Comparison of ENCODE assay signal across 9 cellular contexts in genomic region chr4:147943159-147943638, GRCh38.
DNase-seq lines count a peak whose midpoint lies in the region; ATAC-seq and TF ChIP-seq lines count a peak whose summit lies in the region.
"Had no signal": no experiment of that assay in that cellular context is flagged by ENCODE, and none has a peak within 500 bp of the region (broad histone marks: within the 10 kb centered on the region; RNA-seq: fewer than 3 reads in every experiment).

No MANE protein-coding gene starts in this region.

- peak overlapping the region; percentile 54 to 60 for H3K4me3 Mint-ChIP-seq in effector memory CD8-positive, alpha-beta T cell
- H3K4me3 Mint-ChIP-seq in MCF 10A (ENCODE audit: unreplicated experiment): no peak overlapping the region
- H3K4me3 Mint-ChIP-seq: memory B cell had no signal

- peaks cover 11% of the 10 kb centered on the region for H3K36me3 Mint-ChIP-seq in effector memory CD8-positive, alpha-beta T cell (ENCODE audit: insufficient read depth)
- peaks cover 37% of the 10 kb centered on the region for H3K36me3 Mint-ChIP-seq in MCF 10A (ENCODE audit: insufficient read depth, unreplicated experiment)
- H3K36me3 Mint-ChIP-seq: memory B cell had no signal

- DNase-seq in GM13976 (ENCODE audit: low spot score): peak; percentile 54
- DNase-seq in GM20000 (ENCODE audit: low spot score): peak; percentile 65
- DNase-seq in effector memory CD8-positive, alpha-beta T cell: no peak
- DNase-seq in islet precursor cell: no peak
- DNase-seq in MCF 10A (ENCODE audit: unreplicated experiment): no peak
- DNase-seq in D341Med (ENCODE audit: low spot score): no peak
- DNase-seq in DMS79 treated with DMSO at 0.1 percent for 48 hours (lab: John Stamatoyannopoulos, UW): no peak

- H3K27me3 Mint-ChIP-seq in effector memory CD8-positive, alpha-beta T cell: no peaks in the 10 kb centered on the region
- no peaks in the 10 kb centered on the region for H3K27me3 Mint-ChIP-seq in MCF 10A (ENCODE audit: insufficient read depth, unreplicated experiment)

- no peak for TF ChIP-seq CTCF in GM13976 (IDR thresholded peaks at IDR 0.05; ENCODE audit: borderline replicate concordance, control extremely low read depth, extremely low read depth, insufficient read depth, missing control alignments)
- no peak for TF ChIP-seq CTCF in GM20000 (IDR thresholded peaks at IDR 0.05; ENCODE audit: extremely low read depth, missing control alignments)
- TF ChIP-seq CTCF in MCF 10A (IDR thresholded peaks at IDR 0.05; ENCODE audit: unreplicated experiment): no peak

- intact Hi-C loops in MCF 10A (cut with micrococcal nuclease): no loop called here

- POLR2A ChIA-PET in MCF 10A (lab: Yijun Ruan, JAX): no interaction called here

- H3K4me1 Mint-ChIP-seq in effector memory CD8-positive, alpha-beta T cell (ENCODE audit: low read depth in 2 of 2): peaks cover 21 to 39% of the 10 kb centered on the region in 2 donors
- H3K4me1 Mint-ChIP-seq in MCF 10A (ENCODE audit: insufficient read depth, unreplicated experiment): no peaks in the 10 kb centered on the region

- BruUV-seq in MCF 10A (replicated peaks; lab: Mats Ljungman, UMichigan): no TSS peak

- CTCF ChIA-PET in MCF 10A (lab: Yijun Ruan, JAX): interaction anchor here (0.7 to 1.3 kb wide), 2 partner anchors 26 to 76 kb away, joined by 4 read pairs; no protein-coding TSS in a partner anchor

- H3K9me3 Mint-ChIP-seq in effector memory CD8-positive, alpha-beta T cell: no peaks in the 10 kb centered on the region
- H3K9me3 Mint-ChIP-seq in MCF 10A (ENCODE audit: unreplicated experiment): no peaks in the 10 kb centered on the region
- H3K9me3 Mint-ChIP-seq: memory B cell had no signal

- peak overlapping the region; percentile 3 to 74 for H3K27ac Mint-ChIP-seq in effector memory CD8-positive, alpha-beta T cell
- H3K27ac Mint-ChIP-seq in MCF 10A (ENCODE audit: low read depth, unreplicated experiment): no peak overlapping the region
- H3K27ac Mint-ChIP-seq: memory B cell had no signal

- in situ Hi-C loops in GM13976 (cut with MboI; ENCODE audit: low sequenced_read_pairs, unreplicated experiment): no loop called here

- ATAC-seq in HG03342 (IDR thresholded peaks at IDR 0.05; ENCODE audit: unreplicated experiment): peak; percentile 95
- peak; percentile 80 for ATAC-seq in effector memory CD8-positive, alpha-beta T cell (replicated peaks)

Comparison
In these comparisons a context has a peak if more than half of its experiments do, and no peak if none do; other contexts are left out.
1. DNase-seq: peak in GM13976 (single experiment) and GM20000 (single experiment); none in effector memory CD8-positive, alpha-beta T cell (0 of 3), islet precursor cell (single experiment), MCF 10A (single experiment), D341Med (single experiment) and DMS79 treated with DMSO at 0.1 percent for 48 hours (single experiment).